Comparison of ENCODE assay signal across 14 cellular contexts in genomic region chr5:77235881-77236560, GRCh38.
"Had no signal": no experiment of that assay in that cellular context is flagged by ENCODE, and none has a peak within 500 bp of the region (broad histone marks: within the 10 kb centered on the region; RNA-seq: fewer than 3 reads in every experiment).

No MANE protein-coding gene starts in this region.

- H3K27ac ChIP-seq: dorsolateral prefrontal cortex, neural progenitor cell, ovary, right lobe of liver, thoracic aorta, VCaP had no signal

- H3K4me1 ChIP-seq: neural progenitor cell, right lobe of liver had no signal

- H3K9me3 ChIP-seq: ovary, right lobe of liver, thoracic aorta had no signal

- ATAC-seq: activated CD8-positive, alpha-beta memory T cell treated with anti-CD3 and anti-CD28 coated beads, Interleukin-2, amount 10 ng/mL, durations not matched to agents 7 days and 5 days; activated T-cell treated with anti-CD3 and anti-CD28 coated beads, Interleukin-2, amount 50 U/mL, for 4 hours; left colon; right lobe of liver had no signal

- H3K9ac ChIP-seq: neural progenitor cell had no signal

- H2AFZ ChIP-seq: neural progenitor cell had no signal

- H3K27me3 ChIP-seq: dorsolateral prefrontal cortex, neural progenitor cell, ovary, right lobe of liver had no signal

- DNase-seq: activated CD4-positive, alpha-beta memory T cell treated with anti-CD3 and anti-CD28 coated beads for 36 hours; activated CD8-positive, alpha-beta memory T cell treated with anti-CD3 and anti-CD28 coated beads, Interleukin-2, amount 10 ng/mL, durations not matched to agents 7 days and 5 days; activated gamma-delta T cell treated with Interleukin-2 at 50 U/mL for 16 hours; activated T-cell treated with anti-CD3 and anti-CD28 coated beads, Interleukin-2, amount 50 U/mL, for 4 hours; dorsolateral prefrontal cortex; left colon; midbrain; ovary; right lobe of liver had no signal

- H3K4me3 ChIP-seq: dorsolateral prefrontal cortex, lung, neural progenitor cell, ovary, right lobe of liver, smooth muscle cell, thoracic aorta had no signal

- H3K36me3 ChIP-seq: neural progenitor cell, ovary, right lobe of liver, thoracic aorta had no signal

- H3K4me2 ChIP-seq: neural progenitor cell, smooth muscle cell had no signal
